8 cellular contexts compared by ENCODE assay signal in the genomic region with DNA sequence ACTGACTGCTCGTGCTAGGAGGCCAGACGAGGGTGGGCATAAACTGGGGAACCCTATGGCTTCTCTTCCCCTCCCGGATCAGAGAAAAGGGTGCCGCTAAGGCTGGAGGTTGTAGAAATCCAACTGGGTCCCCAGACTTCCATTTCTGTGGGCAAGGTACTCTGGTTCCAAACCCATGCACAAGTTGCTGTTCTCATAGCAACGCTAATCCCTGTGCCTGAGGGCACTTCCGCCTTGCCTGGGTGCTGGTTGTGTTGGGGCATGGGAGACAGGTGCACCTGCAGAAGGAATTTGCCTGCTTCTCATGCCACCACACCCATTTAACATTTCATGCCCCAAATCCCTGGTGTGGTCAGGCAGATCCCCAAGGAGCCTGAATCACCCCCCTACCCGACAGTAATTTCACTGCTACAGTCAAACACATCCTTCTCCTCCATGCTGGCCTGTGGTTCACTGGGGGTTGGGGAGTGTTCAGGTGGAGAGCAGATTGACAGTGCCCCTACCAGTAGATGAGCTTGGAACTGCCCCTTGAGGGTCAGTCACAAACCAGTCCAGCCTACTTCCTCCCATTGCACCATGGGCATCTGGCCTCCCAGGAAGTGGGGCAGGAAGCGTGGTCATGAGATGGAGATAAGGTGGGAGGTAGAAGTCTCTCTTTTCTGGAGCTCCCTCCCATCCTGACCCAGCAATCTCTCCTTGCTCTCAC. TPM values are rescaled to one million over a fixed set of nuclear protein-coding genes. Genes with fewer than 3 reads are reported as not detected.
DNase-seq lines count a peak whose midpoint lies in the region; ATAC-seq and TF ChIP-seq lines count a peak whose summit lies in the region.

No MANE protein-coding gene starts in this region.

- H3K27ac Mint-ChIP-seq in Calu3 (ENCODE audit: unreplicated experiment): peak overlapping the region; percentile 39
- peak overlapping the region; percentile 57 for H3K27ac Mint-ChIP-seq in MCF 10A (ENCODE audit: low read depth, unreplicated experiment)

- peak overlapping the region; percentile 73 for H3K4me3 ChIP-seq in HAP-1
- peak overlapping the region; percentile 75 to 92 for H3K4me3 ChIP-seq in Panc1 (ENCODE audit: low read depth in 2 of 2, low read length in 2 of 2)
- peak overlapping the region; percentile 91 to 98 for H3K4me3 ChIP-seq in left lung

- H3K4me3 Mint-ChIP-seq in Calu3 (ENCODE audit: low read depth, unreplicated experiment) (peak overlapping the region; percentile 74), MCF 10A (ENCODE audit: unreplicated experiment) (peak overlapping the region; percentile 76)

- POLR2A ChIA-PET in Panc1 (lab: Charles Lee): interaction anchor here (0.5 to 0.6 kb wide), 2 partner anchors 12 to 60 kb away, joined by 3 to 13 read pairs; partner anchors contain the start of gene NLRX1
- POLR2A ChIA-PET in MCF 10A (lab: Yijun Ruan, JAX): interaction anchor here (0.5 to 9.3 kb wide), 6 partner anchors 13 to 110 kb away, joined by 3 to 149 read pairs (median 4); partner anchors contain the start of genes HINFP, RPS25 and TRAPPC4

- H3K36me3 ChIP-seq in HAP-1 (replicated peaks) (peaks cover 14% of the 10 kb centered on the region), Panc1 (ENCODE audit: control insufficient read depth, insufficient read depth, low read length) (no peaks in the 10 kb centered on the region), left lung (peaks cover 0 to 31% of the 10 kb centered on the region in 2 donors)

- peaks cover 13% of the 10 kb centered on the region for H3K4me1 Mint-ChIP-seq in Calu3 (ENCODE audit: low read depth, unreplicated experiment)
- peaks cover 13% of the 10 kb centered on the region for H3K4me1 Mint-ChIP-seq in MCF 10A (ENCODE audit: insufficient read depth, unreplicated experiment)

- intact Hi-C loops in Calu3 (cut with micrococcal nuclease; ENCODE audit: unreplicated experiment) (no loop called here), Panc1 (cut with micrococcal nuclease; ENCODE audit: unreplicated experiment) (no loop called here), MCF 10A (cut with micrococcal nuclease) (loop anchor here (1.0 to 10.0 kb wide), 2 partner anchors 13 to 176 kb away; partner anchors contain the start of gene HINFP), left lung (cut with DNase I) (no loop called here)

- no TSS peak for BruUV-seq in Calu3 (replicated peaks; lab: Mats Ljungman, UMichigan)
- BruUV-seq in Panc1 (replicated peaks; lab: Mats Ljungman, UMichigan): no TSS peak
- TSS peak; percentile 19 for BruUV-seq in MCF 10A (replicated peaks; lab: Mats Ljungman, UMichigan)

- H3K36me3 Mint-ChIP-seq in Calu3 (ENCODE audit: insufficient read depth, unreplicated experiment): peaks cover 38% of the 10 kb centered on the region
- H3K36me3 Mint-ChIP-seq in MCF 10A (ENCODE audit: insufficient read depth, unreplicated experiment): peaks cover 24% of the 10 kb centered on the region

- CTCF ChIA-PET in Calu3 (lab: Charles Lee) (interaction anchor here (0.9 kb wide), 1 partner anchor 41 kb away, joined by 3 read pairs; the partner anchor contains the start of gene VPS11), Panc1 (lab: Charles Lee) (interaction anchor here (0.6 to 0.9 kb wide), 2 partner anchors 10 to 25 kb away, joined by 3 to 4 read pairs; no protein-coding TSS in a partner anchor), MCF 10A (lab: Yijun Ruan, JAX) (interaction anchor here (0.5 to 1.7 kb wide), 6 partner anchors 14 to 225 kb away, joined by 3 to 10 read pairs (median 3); partner anchors contain the start of genes CBL and CXCR5)

- H3K9me3 Mint-ChIP-seq in Calu3 (ENCODE audit: low read depth, unreplicated experiment) (no peaks in the 10 kb centered on the region), MCF 10A (ENCODE audit: unreplicated experiment) (no peaks in the 10 kb centered on the region)

- peak overlapping the region; percentile 49 for H3K27ac ChIP-seq in Panc1 (ENCODE audit: low read length)
- H3K27ac ChIP-seq in left lung: peak overlapping the region in 1 of 2 donors; percentile 86
- peak overlapping the region; percentile 67 for H3K27ac ChIP-seq in substantia nigra (ENCODE audit: low read depth, low read length, poor library complexity, severe bottlenecking)

- H3K27me3 Mint-ChIP-seq in Calu3 (ENCODE audit: unreplicated experiment): no peaks in the 10 kb centered on the region
- no peaks in the 10 kb centered on the region for H3K27me3 Mint-ChIP-seq in MCF 10A (ENCODE audit: insufficient read depth, unreplicated experiment)

- H3K4me1 ChIP-seq in HAP-1 (peaks cover 16% of the 10 kb centered on the region), Panc1 (ENCODE audit: control insufficient read depth, insufficient read depth, low read length) (peaks cover 24% of the 10 kb centered on the region), left lung (peaks cover 19 to 39% of the 10 kb centered on the region in 2 donors)

- DNase-seq in Calu3 (peak; percentile 52), HAP-1 (ENCODE audit: low spot score in 2 of 2) (peak; percentile 65 to 84), Panc1 (ENCODE audit: low read depth, low spot score) (no peak), MCF 10A (ENCODE audit: unreplicated experiment) (peak; percentile 77), left lung (no peak), substantia nigra (lab: John Stamatoyannopoulos, UW) (peak in 12 of 49 donors; percentile 14 to 47 (median 26))

- H3K9me3 ChIP-seq in HAP-1 (no peaks in the 10 kb centered on the region), Panc1 (ENCODE audit: control insufficient read depth, insufficient read depth, low read depth, low read length) (no peaks in the 10 kb centered on the region), left lung (no peaks in the 10 kb centered on the region)

- H3K27me3 ChIP-seq in HAP-1 (ENCODE audit: low read depth): no peaks in the 10 kb centered on the region
- no peaks in the 10 kb centered on the region for H3K27me3 ChIP-seq in Panc1 (ENCODE audit: control insufficient read depth, insufficient read depth, low read length)
- H3K27me3 ChIP-seq in left lung: no peaks in the 10 kb centered on the region

- in situ Hi-C loops in HAP-1 (cut with MboI; ENCODE audit: low sequenced_read_pairs): no loop called here
- in situ Hi-C loops in Panc1 (cut with HindIII; ENCODE audit: low pct_unique_long_range_greater_than_20kb, low sequenced_read_pairs): no loop called here

- ATAC-seq in Panc1: peak; percentile 14; the same call in 1 of the 2 replicates
- peak; percentile 33 for ATAC-seq in left lung
- no peak for ATAC-seq in HG03139 (IDR thresholded peaks at IDR 0.05; ENCODE audit: unreplicated experiment)
- no peak for ATAC-seq in GM21423 (IDR thresholded peaks at IDR 0.05; ENCODE audit: unreplicated experiment)

- no peak for TF ChIP-seq CTCF in Calu3 (IDR thresholded peaks at IDR 0.05; ENCODE audit: unreplicated experiment)
- no peak for TF ChIP-seq CTCF in Panc1 (IDR thresholded peaks at IDR 0.05)
- TF ChIP-seq CTCF in MCF 10A (IDR thresholded peaks at IDR 0.05; ENCODE audit: unreplicated experiment): no peak
- TF ChIP-seq CTCF in left lung (IDR thresholded peaks at IDR 0.05): no peak

RNA-seq across cellular contexts. Expression of gene C2CD2L, which starts 1.2 kb away (rescaled TPM):
- total RNA-seq in Calu3 (2022): 7.8 and 9.5 TPM in 2 replicates
- 10.1 TPM for total RNA-seq in Panc1 (2021; ENCODE audit: unreplicated experiment)
- 11.3 TPM for polyA plus RNA-seq in Panc1 (2012; ENCODE audit: insufficient read length)
- 13.5 and 15.4 TPM in 2 replicates for total RNA-seq in MCF 10A (2022)
- total RNA-seq in left lung: 10 to 100 TPM; 16.6 to 18.6 TPM

RNA-seq across cellular contexts. Expression of gene DPAGT1, which starts 6.7 kb away (rescaled TPM):
- total RNA-seq in Calu3 (2022) (46.7 and 47.6 TPM in 2 replicates), Panc1 (2021; ENCODE audit: unreplicated experiment) (72.1 TPM), MCF 10A (2022) (55.6 and 58.8 TPM in 2 replicates), left lung (10 to 100 TPM; 50.3 to 56.2 TPM)
- polyA plus RNA-seq in Panc1 (2012; ENCODE audit: insufficient read length): 63.4 TPM

RNA-seq across cellular contexts. Expression of gene HINFP, which starts 13.1 kb away (rescaled TPM):
- total RNA-seq in Calu3 (2022) (21.8 and 22.6 TPM in 2 replicates), Panc1 (2021; ENCODE audit: unreplicated experiment) (52.7 TPM), MCF 10A (2022) (23.4 and 26.2 TPM in 2 replicates), left lung (10 to 100 TPM; 21.6 to 22.2 TPM)
- polyA plus RNA-seq in Panc1 (2012; ENCODE audit: insufficient read length): 34.0 TPM

RNA-seq across cellular contexts. Expression of gene HMBS, which starts 23.6 kb away (rescaled TPM):
- total RNA-seq in Calu3 (2022) (35.2 and 39.6 TPM in 2 replicates), Panc1 (2021; ENCODE audit: unreplicated experiment) (61.6 TPM), MCF 10A (2022) (38.4 and 51.3 TPM in 2 replicates), left lung (10 to 100 TPM; 16.5 to 32.0 TPM)
- 55.6 TPM for polyA plus RNA-seq in Panc1 (2012; ENCODE audit: insufficient read length)

RNA-seq across cellular contexts. Expression of gene ABCG4, which starts 40.5 kb away (rescaled TPM):
- total RNA-seq in Calu3 (2022): not detected in 2 replicates
- total RNA-seq in Panc1 (2021; ENCODE audit: unreplicated experiment): 0.39 TPM
- 0.76 TPM for polyA plus RNA-seq in Panc1 (2012; ENCODE audit: insufficient read length)
- not detected in 2 replicates for total RNA-seq in MCF 10A (2022)
- under 1 TPM; 0.26 to 0.64 TPM for total RNA-seq in left lung

Comparison
In these comparisons a context has a peak if more than half of its experiments do, and no peak if none do; other contexts are left out.
1. DNase-seq: peak in Calu3 (single experiment), HAP-1 (2 of 2) and MCF 10A (single experiment); none in Panc1 (single experiment) and left lung (0 of 2).
2. ATAC-seq: peak in Panc1 (single experiment) and left lung (single experiment); none in HG03139 (single experiment) and GM21423 (single experiment).
3. Peak in every context shown above with its lines, with median percentiles within 50 percentile points of each other: H3K4me3 ChIP-seq.